1 cellular context compared by ENCODE assay signal in genomic region chr12:52049688-52050087, GRCh38.
TF ChIP-seq lines count a peak whose summit lies in the region.

No MANE protein-coding gene starts in this region.

TF ChIP-seq in GM12878, 131 proteins besides CTCF, POLR2A, EP300 and RAD21:
- no peak for TF ChIP-seq RFX5 (IDR thresholded peaks at IDR 0.05; ENCODE audit: low read depth, low read length)
- TF ChIP-seq IRF4 (IDR thresholded peaks at IDR 0.05; ENCODE audit: low read depth, low read length) = no peak
- TF ChIP-seq NKRF (conservative IDR thresholded peaks at IDR 0.05) = no peak
- TF ChIP-seq ZNF207 (IDR thresholded peaks at IDR 0.05; ENCODE audit: borderline replicate concordance) = no peak
- no peak for TF ChIP-seq ETV6 (conservative IDR thresholded peaks at IDR 0.05 in 1 of 2, IDR thresholded peaks at IDR 0.05 in 1 of 2; ENCODE audit: borderline replicate concordance in 1 of 2, low read depth in 1 of 2)
- TF ChIP-seq DPF2 (IDR thresholded peaks at IDR 0.05) = no peak
- TF ChIP-seq PAX5 (IDR thresholded peaks at IDR 0.05; ENCODE audit: borderline replicate concordance, low read depth, low read length) = no peak
